Comparison of ENCODE assay signal across 14 cellular contexts in the genomic region with DNA sequence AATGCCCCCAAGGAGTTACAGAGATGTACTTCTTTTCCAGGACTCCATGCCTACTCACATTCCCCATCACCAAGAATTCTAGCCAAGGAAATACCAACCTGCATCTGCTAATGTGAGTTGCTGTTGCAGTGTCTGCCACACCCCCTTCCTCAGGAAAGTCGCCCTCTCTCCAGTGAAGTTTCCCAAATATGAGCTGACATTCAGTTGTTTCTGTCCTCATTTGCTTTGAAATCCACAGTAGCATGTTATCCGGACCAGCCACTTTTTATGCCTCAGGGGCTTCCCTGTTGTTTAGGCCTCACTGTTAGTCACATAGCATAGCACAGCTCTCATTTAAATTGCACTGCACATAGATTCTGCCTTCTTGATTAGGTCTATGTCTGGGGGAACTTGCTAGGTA.
DNase-seq lines count a peak whose midpoint lies in the region; ATAC-seq lines count a peak whose summit lies in the region.
"Had no signal": no experiment of that assay in that cellular context is flagged by ENCODE, and none has a peak within 500 bp of the region (broad histone marks: within the 10 kb centered on the region; RNA-seq: fewer than 3 reads in every experiment).

No MANE protein-coding gene starts in this region.

- no peak overlapping the region for H3K27ac Mint-ChIP-seq in stimulated activated effector memory CD8-positive, alpha-beta T cell treated with anti-CD3 and anti-CD28 coated beads, Interleukin-12 subunit alpha, Interleukin-12 subunit beta, amount 100 ng/mL, for 72 hours
- H3K27ac Mint-ChIP-seq: B cell; CD4-positive, alpha-beta T cell had no signal

- DNase-seq in ELR (ENCODE audit: low read depth): peak; percentile 36
- DNase-seq in RPMI7951 (ENCODE audit: low read depth): peak; percentile 44
- peak; percentile 79 for DNase-seq in islet precursor cell
- peak; percentile 61 for DNase-seq in retina
- no peak for DNase-seq in NCI-H1105 (lab: John Stamatoyannopoulos, UW)
- no peak for DNase-seq in stimulated activated effector memory CD8-positive, alpha-beta T cell treated with anti-CD3 and anti-CD28 coated beads, Interleukin-12 subunit alpha, Interleukin-12 subunit beta, amount 100 ng/mL, for 72 hours (ENCODE audit: low spot score in 2 of 2)
- DNase-seq in stimulated activated naive CD8-positive, alpha-beta T cell treated with anti-CD3 and anti-CD28 coated beads, Interleukin-15, Interleukin-2, amounts not matched to agents 100 U/mL and 50 U/mL, for 24 hours: no peak
- DNase-seq in NCI-H2081 (lab: John Stamatoyannopoulos, UW): no peak
- DNase-seq: C1 segment of cervical spinal cord; Calu3; CD4-positive, alpha-beta T cell; DMS79; GOT3 had no signal

- H3K4me3 Mint-ChIP-seq in stimulated activated effector memory CD8-positive, alpha-beta T cell treated with anti-CD3 and anti-CD28 coated beads, Interleukin-12 subunit alpha, Interleukin-12 subunit beta, amount 100 ng/mL, for 72 hours: no peak overlapping the region
- H3K4me3 Mint-ChIP-seq: B cell; CD4-positive, alpha-beta T cell had no signal

- H3K9me3 Mint-ChIP-seq in stimulated activated effector memory CD8-positive, alpha-beta T cell treated with anti-CD3 and anti-CD28 coated beads, Interleukin-12 subunit alpha, Interleukin-12 subunit beta, amount 100 ng/mL, for 72 hours: no peaks in the 10 kb centered on the region
- H3K9me3 Mint-ChIP-seq: CD4-positive, alpha-beta T cell had no signal

- no peaks in the 10 kb centered on the region for H3K36me3 Mint-ChIP-seq in stimulated activated effector memory CD8-positive, alpha-beta T cell treated with anti-CD3 and anti-CD28 coated beads, Interleukin-12 subunit alpha, Interleukin-12 subunit beta, amount 100 ng/mL, for 72 hours

- no peak for ATAC-seq in stimulated activated effector memory CD8-positive, alpha-beta T cell treated with anti-CD3 and anti-CD28 coated beads, Interleukin-12 subunit alpha, Interleukin-12 subunit beta, amount 100 ng/mL, for 72 hours
- no peak for ATAC-seq in stimulated activated naive CD8-positive, alpha-beta T cell treated with anti-CD3 and anti-CD28 coated beads, Interleukin-15, Interleukin-2, amounts not matched to agents 100 U/mL and 50 U/mL, for 24 hours

- no peaks in the 10 kb centered on the region for H3K4me1 Mint-ChIP-seq in stimulated activated effector memory CD8-positive, alpha-beta T cell treated with anti-CD3 and anti-CD28 coated beads, Interleukin-12 subunit alpha, Interleukin-12 subunit beta, amount 100 ng/mL, for 72 hours
- H3K4me1 Mint-ChIP-seq: B cell had no signal

Comparison
In these comparisons a context has a peak if more than half of its experiments do, and no peak if none do; other contexts are left out.
1. DNase-seq: peak in ELR (single experiment), RPMI7951 (single experiment), islet precursor cell (single experiment) and retina (single experiment); none in NCI-H1105 (single experiment), stimulated activated effector memory CD8-positive, alpha-beta T cell treated with anti-CD3 and anti-CD28 coated beads, Interleukin-12 subunit alpha, Interleukin-12 subunit beta, amount 100 ng/mL, for 72 hours (0 of 2), stimulated activated naive CD8-positive, alpha-beta T cell treated with anti-CD3 and anti-CD28 coated beads, Interleukin-15, Interleukin-2, amounts not matched to agents 100 U/mL and 50 U/mL, for 24 hours (single experiment) and NCI-H2081 (0 of 2).